8 cellular contexts compared by ENCODE assay signal in genomic region chr2:71276311-71277158, GRCh38. TPM values are rescaled to one million over a fixed set of nuclear protein-coding genes. Genes with fewer than 3 reads are reported as not detected.
A peak's percentile ranks its signal among the peaks of the same experiment; 100 is the strongest.
DNase-seq lines count a peak whose midpoint lies in the region; ATAC-seq and TF ChIP-seq lines count a peak whose summit lies in the region.

No MANE protein-coding gene starts in this region.

- peaks cover 8% of the 10 kb centered on the region for H3K4me1 Mint-ChIP-seq in T-helper 17 cell

- intact Hi-C loops in right cardiac atrium (cut with DNase I) (loop anchor here in 1 of 4 donors (10.0 kb wide), 1 partner anchor 52 kb away; the partner anchor contains the start of gene PAIP2B), prostate gland (cut with DNase I) (no loop called here)

- peak overlapping the region; percentile 80 for H3K4me3 Mint-ChIP-seq in T-helper 17 cell

- H3K27ac Mint-ChIP-seq in T-helper 17 cell = no peak overlapping the region

- no peaks in the 10 kb centered on the region for H3K36me3 Mint-ChIP-seq in T-helper 17 cell (ENCODE audit: low read depth)

- no peaks in the 10 kb centered on the region for H3K27me3 ChIP-seq in GM06990 (replicated peaks; ENCODE audit: control insufficient read depth, insufficient read depth, low read length)
- no peaks in the 10 kb centered on the region for H3K27me3 ChIP-seq in right cardiac atrium (ENCODE audit: control insufficient read depth, insufficient read depth)
- H3K27me3 ChIP-seq in prostate gland (replicated peaks; ENCODE audit: insufficient read depth) = peaks cover 4% of the 10 kb centered on the region
- peaks cover 0 to 15% (median 3%) of the 10 kb centered on the region in 4 donors for H3K27me3 ChIP-seq in upper lobe of left lung

- DNase-seq in GM06990 (ENCODE audit: extremely low read depth, insufficient read length) (peak; percentile 86), NAMALWA (ENCODE audit: low spot score) (peak; percentile 92), T-helper 17 cell (peak; percentile 73 to 77 (median 75)), right cardiac atrium (peak; percentile 92 to 97 (median 96)), prostate gland (ENCODE audit: low spot score) (peak; percentile 74), upper lobe of left lung (peak; percentile 85 to 98)

- H3K36me3 ChIP-seq in GM06990 (ENCODE audit: control insufficient read depth, insufficient read depth, low read length) (no peaks in the 10 kb centered on the region), HEK293 (ENCODE audit: control insufficient read depth in 2 of 2, insufficient read depth in 1 of 2, low read length in 2 of 2) (no peaks in the 10 kb centered on the region), prostate gland (no peaks in the 10 kb centered on the region), upper lobe of left lung (no peaks in the 10 kb centered on the region)

- POLR2A ChIA-PET in HEK293 (lab: Yijun Ruan, JAX) = interaction anchor here (0.6 to 2.8 kb wide), 8 partner anchors 11 to 234 kb away, joined by 3 to 25 read pairs (median 4); partner anchors contain the start of genes PAIP2B and ZNF638

- H3K9me3 ChIP-seq in HEK293 (ENCODE audit: control insufficient read depth, insufficient read depth, low read depth, low read length) = no peaks in the 10 kb centered on the region
- no peaks in the 10 kb centered on the region for H3K9me3 ChIP-seq in T-helper 17 cell (ENCODE audit: control insufficient read depth, low read length, poor library complexity, severe bottlenecking)
- H3K9me3 ChIP-seq in right cardiac atrium (ENCODE audit: control insufficient read depth, low read length) = no peaks in the 10 kb centered on the region
- H3K9me3 ChIP-seq in prostate gland = no peaks in the 10 kb centered on the region
- no peaks in the 10 kb centered on the region for H3K9me3 ChIP-seq in upper lobe of left lung

- peak overlapping the region; percentile 54; the same call in 1 of the 2 replicates for H3K27ac ChIP-seq in HEK293 (ENCODE audit: extremely low read depth, low read depth, low read length)
- H3K27ac ChIP-seq in angular gyrus (ENCODE audit: low read depth, low read length) = peak overlapping the region; percentile 77
- peak overlapping the region; percentile 15 for H3K27ac ChIP-seq in right cardiac atrium (ENCODE audit: low read length)
- H3K27ac ChIP-seq in prostate gland = no peak overlapping the region
- H3K27ac ChIP-seq in upper lobe of left lung = peak overlapping the region in 2 of 4 donors; percentile 9 to 30

- H3K27me3 Mint-ChIP-seq in T-helper 17 cell = peaks cover 83% of the 10 kb centered on the region

- WGBS in right cardiac atrium = under 1% methylated on average over 93 of the region's 93 CpGs
- 2% methylated on average over 71 of the region's 93 CpGs for WGBS in prostate gland
- WGBS in upper lobe of left lung, 2 donors = 1 to 3% methylated on average over 8 to 52 of the region's 93 CpGs

- peak; percentile 100 for ATAC-seq in T-helper 17 cell
- peak; percentile 99 to 100 for ATAC-seq in right cardiac atrium
- peak; percentile 97 to 100 for ATAC-seq in upper lobe of left lung (ENCODE audit: low FRiP score in 2 of 2)

- TF ChIP-seq CTCF in GM06990 (IDR thresholded peaks at IDR 0.05; ENCODE audit: insufficient read depth, low read length, poor library complexity, severe bottlenecking) = peak; percentile 14
- TF ChIP-seq CTCF in HEK293 (tag by site-specific recombination; IDR thresholded peaks at IDR 0.05) = peak; percentile 55
- peak in 1 of 4 experiments; percentile 5 for TF ChIP-seq CTCF in prostate gland (IDR thresholded peaks at IDR 0.05)
- TF ChIP-seq CTCF in upper lobe of left lung (IDR thresholded peaks at IDR 0.05) = peak in 3 of 6 experiments; percentile 11 to 37 (median 16)

- H3K4me1 ChIP-seq in HEK293 (ENCODE audit: control insufficient read depth, insufficient read depth, low read length) (peaks cover 10% of the 10 kb centered on the region), right cardiac atrium (ENCODE audit: control insufficient read depth, insufficient read depth, low read length) (no peaks in the 10 kb centered on the region), prostate gland (replicated peaks) (no peaks in the 10 kb centered on the region), upper lobe of left lung (peaks cover 13 to 23% (median 22%) of the 10 kb centered on the region in 4 donors)

- no peak for TF ChIP-seq EP300 in upper lobe of left lung (IDR thresholded peaks at IDR 0.05)

- CTCF ChIA-PET in HEK293 (lab: Yijun Ruan, JAX) = interaction anchor here (0.8 to 2.8 kb wide), 7 partner anchors 10 to 234 kb away, joined by 3 to 21 read pairs (median 4); partner anchors contain the start of gene ZNF638

- H3K4me3 ChIP-seq in GM06990 (replicated peaks; ENCODE audit: low read depth, low read length) (peak overlapping the region; percentile 81), HEK293 (ENCODE audit: low read depth, low read length) (peak overlapping the region; percentile 72), right cardiac atrium (ENCODE audit: low read length) (peak overlapping the region; percentile 26), prostate gland (peak overlapping the region; percentile 27 to 37), upper lobe of left lung (peak overlapping the region; percentile 11 to 71 (median 54))

- TF ChIP-seq POLR2A in prostate gland (IDR thresholded peaks at IDR 0.05) (peak; percentile 41), upper lobe of left lung (IDR thresholded peaks at IDR 0.05) (peak in 2 of 4 donors; percentile 21 to 43)

TF ChIP-seq in HEK293, 187 proteins besides CTCF, POLR2A, EP300 and RAD21 (continues in another document):
- TF ChIP-seq ZNF843 (tag by site-specific recombination; IDR thresholded peaks at IDR 0.05) (peak; percentile 38), ZBTB7A (tag by site-specific recombination; IDR thresholded peaks at IDR 0.05; ENCODE audit: low read depth) (no peak), GFI1B (tag by site-specific recombination; IDR thresholded peaks at IDR 0.05) (no peak), BCL11A (tag by site-specific recombination; IDR thresholded peaks at IDR 0.05; ENCODE audit: low read depth) (no peak), ZNF138 (tag by site-specific recombination; IDR thresholded peaks at IDR 0.05; ENCODE audit: borderline replicate concordance) (no peak), ZNF510 (tag by site-specific recombination; IDR thresholded peaks at IDR 0.05; ENCODE audit: insufficient replicate concordance) (no peak), ZNF2 (tag by site-specific recombination; IDR thresholded peaks at IDR 0.05) (peak; percentile 49; the same call in 1 of the 2 replicates), SP7 (tag by site-specific recombination; IDR thresholded peaks at IDR 0.05) (peak; percentile 64), ZBTB48 (tag by site-specific recombination; IDR thresholded peaks at IDR 0.05) (no peak), ZNF473 (tag by site-specific recombination; IDR thresholded peaks at IDR 0.05) (no peak), ZNF654 (tag by site-specific recombination; IDR thresholded peaks at IDR 0.05; ENCODE audit: low read depth) (no peak), ZSCAN4 (tag by site-specific recombination; IDR thresholded peaks at IDR 0.05) (no peak), ZNF664 (tag by site-specific recombination; IDR thresholded peaks at IDR 0.05) (no peak), WT1 (tag by site-specific recombination; IDR thresholded peaks at IDR 0.05) (no peak), ZNF292 (tag by site-specific recombination; IDR thresholded peaks at IDR 0.05; ENCODE audit: borderline replicate concordance, low read depth) (no peak), GLI4 (tag by site-specific recombination; IDR thresholded peaks at IDR 0.05) (no peak), ZNF302 (tag by site-specific recombination; IDR thresholded peaks at IDR 0.05; ENCODE audit: low read depth) (no peak), PRDM4 (tag by site-specific recombination; IDR thresholded peaks at IDR 0.05) (no peak), ZNF19 (tag by site-specific recombination; IDR thresholded peaks at IDR 0.05; ENCODE audit: low read depth) (no peak), IKZF3 (tag by site-specific recombination; IDR thresholded peaks at IDR 0.05) (peak; percentile 87)

RNA-seq across cellular contexts. Expression of gene PAIP2B, which starts 49.6 kb away (rescaled TPM):
- total RNA-seq in T-helper 17 cell (1 to 10 TPM; 2.4 to 2.9 TPM), right cardiac atrium (10 to 100 TPM; 21.5 to 34.5 (median 30.9) TPM), prostate gland (10 to 100 TPM in 1 of 2 donors, 1 to 10 TPM in 1; 5.9 to 12.8 TPM), upper lobe of left lung (1 to 10 TPM; 2.8 to 9.5 (median 6.5) TPM)
- 14.2 TPM for polyA plus RNA-seq in right cardiac atrium

RNA-seq across cellular contexts. Expression of gene ZNF638, which starts 55.0 kb away (rescaled TPM):
- total RNA-seq in T-helper 17 cell = 100 to 1,000 TPM in 1 of 2 donors, 10 to 100 TPM in 1; 93.7 to 104 TPM
- 10 to 100 TPM; 72.3 to 84.2 (median 78.9) TPM for total RNA-seq in right cardiac atrium
- polyA plus RNA-seq in right cardiac atrium = 69.9 TPM
- total RNA-seq in prostate gland = 100 to 1,000 TPM; 137 to 164 TPM
- total RNA-seq in upper lobe of left lung = 100 to 1,000 TPM in 4 of 6 donors, 10 to 100 TPM in 2; 87.5 to 405 (median 115) TPM

Comparison
In these comparisons a context has a peak if more than half of its experiments do, and no peak if none do; other contexts are left out.
1. H3K4me3 ChIP-seq: peak in every context shown above with its lines; median percentile 81 in GM06990; 72 in HEK293; 54 in upper lobe of left lung; 32 in prostate gland; 26 in right cardiac atrium.
2. H3K27ac ChIP-seq: peak in HEK293 (single experiment), angular gyrus (single experiment) and right cardiac atrium (single experiment); none in prostate gland (0 of 2).
3. Peak in every context shown above with its lines, with median percentiles within 50 percentile points of each other: DNase-seq and ATAC-seq.